In the genomic region with DNA sequence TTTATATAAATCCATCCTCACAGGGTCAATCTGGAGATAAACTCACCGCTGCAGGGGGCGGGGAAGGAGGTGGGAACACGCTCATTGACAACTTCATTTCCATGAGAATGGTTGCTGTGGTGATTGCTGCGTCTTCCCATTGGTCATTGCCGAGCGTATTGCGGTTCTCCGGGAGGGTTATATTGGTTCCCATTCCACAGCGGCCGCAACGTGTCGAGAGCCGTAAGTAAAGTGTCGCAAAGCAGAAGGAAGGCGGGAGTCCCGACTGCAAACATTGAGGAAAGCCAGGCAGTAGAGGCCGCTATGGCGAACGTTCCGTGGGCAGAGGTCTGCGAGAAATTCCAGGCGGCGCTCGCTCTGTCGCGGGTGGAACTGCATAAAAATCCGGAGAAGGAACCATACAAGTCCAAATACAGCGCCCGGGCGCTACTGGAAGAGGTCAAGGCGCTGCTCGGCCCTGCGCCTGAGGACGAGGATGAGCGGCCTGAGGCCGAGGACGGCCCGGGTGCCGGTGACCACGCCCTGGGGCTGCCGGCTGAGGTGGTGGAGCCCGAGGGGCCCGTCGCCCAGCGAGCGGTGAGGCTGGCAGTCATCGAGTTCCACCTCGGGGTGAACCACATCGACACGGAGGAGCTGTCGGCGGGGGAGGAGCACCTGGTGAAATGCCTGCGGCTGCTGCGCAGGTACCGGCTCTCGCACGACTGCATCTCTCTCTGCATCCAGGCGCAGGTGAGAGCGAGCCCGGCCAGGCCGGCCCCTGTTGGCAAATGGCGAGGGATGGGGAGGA, we compare ENCODE assay signal across 1 cellular context.
TF ChIP-seq lines count a peak whose summit lies in the region.

A gene with protein sequence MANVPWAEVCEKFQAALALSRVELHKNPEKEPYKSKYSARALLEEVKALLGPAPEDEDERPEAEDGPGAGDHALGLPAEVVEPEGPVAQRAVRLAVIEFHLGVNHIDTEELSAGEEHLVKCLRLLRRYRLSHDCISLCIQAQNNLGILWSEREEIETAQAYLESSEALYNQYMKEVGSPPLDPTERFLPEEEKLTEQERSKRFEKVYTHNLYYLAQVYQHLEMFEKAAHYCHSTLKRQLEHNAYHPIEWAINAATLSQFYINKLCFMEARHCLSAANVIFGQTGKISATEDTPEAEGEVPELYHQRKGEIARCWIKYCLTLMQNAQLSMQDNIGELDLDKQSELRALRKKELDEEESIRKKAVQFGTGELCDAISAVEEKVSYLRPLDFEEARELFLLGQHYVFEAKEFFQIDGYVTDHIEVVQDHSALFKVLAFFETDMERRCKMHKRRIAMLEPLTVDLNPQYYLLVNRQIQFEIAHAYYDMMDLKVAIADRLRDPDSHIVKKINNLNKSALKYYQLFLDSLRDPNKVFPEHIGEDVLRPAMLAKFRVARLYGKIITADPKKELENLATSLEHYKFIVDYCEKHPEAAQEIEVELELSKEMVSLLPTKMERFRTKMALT (plus strand): TSS at position 274 of the 787 bp plus-strand sequence. CDS start 30 bp downstream, at position 304.

TF ChIP-seq in HepG2, 621 proteins besides CTCF, POLR2A, EP300 and RAD21 (continued from another document and continues in another):
- no peak for TF ChIP-seq MAFK (conservative IDR thresholded peaks at IDR 0.05 in 1 of 2, IDR thresholded peaks at IDR 0.05 in 1 of 2; ENCODE audit: low read length in 2 of 2)
- TF ChIP-seq REXO4 (CRISPR knock-in tag; IDR thresholded peaks at IDR 0.05; ENCODE audit: borderline replicate concordance): no peak
- TF ChIP-seq HHEX (CRISPR knock-in tag; IDR thresholded peaks at IDR 0.05): no peak
- TF ChIP-seq, protein P1, sequence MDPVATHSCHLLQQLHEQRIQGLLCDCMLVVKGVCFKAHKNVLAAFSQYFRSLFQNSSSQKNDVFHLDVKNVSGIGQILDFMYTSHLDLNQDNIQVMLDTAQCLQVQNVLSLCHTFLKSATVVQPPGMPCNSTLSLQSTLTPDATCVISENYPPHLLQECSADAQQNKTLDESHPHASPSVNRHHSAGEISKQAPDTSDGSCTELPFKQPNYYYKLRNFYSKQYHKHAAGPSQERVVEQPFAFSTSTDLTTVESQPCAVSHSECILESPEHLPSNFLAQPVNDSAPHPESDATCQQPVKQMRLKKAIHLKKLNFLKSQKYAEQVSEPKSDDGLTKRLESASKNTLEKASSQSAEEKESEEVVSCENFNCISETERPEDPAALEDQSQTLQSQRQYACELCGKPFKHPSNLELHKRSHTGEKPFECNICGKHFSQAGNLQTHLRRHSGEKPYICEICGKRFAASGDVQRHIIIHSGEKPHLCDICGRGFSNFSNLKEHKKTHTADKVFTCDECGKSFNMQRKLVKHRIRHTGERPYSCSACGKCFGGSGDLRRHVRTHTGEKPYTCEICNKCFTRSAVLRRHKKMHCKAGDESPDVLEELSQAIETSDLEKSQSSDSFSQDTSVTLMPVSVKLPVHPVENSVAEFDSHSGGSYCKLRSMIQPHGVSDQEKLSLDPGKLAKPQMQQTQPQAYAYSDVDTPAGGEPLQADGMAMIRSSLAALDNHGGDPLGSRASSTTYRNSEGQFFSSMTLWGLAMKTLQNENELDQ (CRISPR knock-in tag; IDR thresholded peaks at IDR 0.05; ENCODE audit: borderline replicate concordance): 0 out of 2 replicates have a peak, but pooled peaks have one; percentile 16
- TF ChIP-seq, protein P2, sequence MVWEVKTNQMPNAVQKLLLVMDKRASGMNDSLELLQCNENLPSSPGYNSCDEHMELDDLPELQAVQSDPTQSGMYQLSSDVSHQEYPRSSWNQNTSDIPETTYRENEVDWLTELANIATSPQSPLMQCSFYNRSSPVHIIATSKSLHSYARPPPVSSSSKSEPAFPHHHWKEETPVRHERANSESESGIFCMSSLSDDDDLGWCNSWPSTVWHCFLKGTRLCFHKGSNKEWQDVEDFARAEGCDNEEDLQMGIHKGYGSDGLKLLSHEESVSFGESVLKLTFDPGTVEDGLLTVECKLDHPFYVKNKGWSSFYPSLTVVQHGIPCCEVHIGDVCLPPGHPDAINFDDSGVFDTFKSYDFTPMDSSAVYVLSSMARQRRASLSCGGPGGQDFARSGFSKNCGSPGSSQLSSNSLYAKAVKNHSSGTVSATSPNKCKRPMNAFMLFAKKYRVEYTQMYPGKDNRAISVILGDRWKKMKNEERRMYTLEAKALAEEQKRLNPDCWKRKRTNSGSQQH (CRISPR knock-in tag; IDR thresholded peaks at IDR 0.05; ENCODE audit: low read depth): no peak
- TF ChIP-seq RARA (CRISPR knock-in tag; IDR thresholded peaks at IDR 0.05): no peak
- TF ChIP-seq ZMYM3 (CRISPR knock-in tag; IDR thresholded peaks at IDR 0.05): peak; percentile 13; the same call in 1 of the 2 replicates
- TF ChIP-seq FIP1L1 (IDR thresholded peaks at IDR 0.05; ENCODE audit: borderline replicate concordance, insufficient read depth, low read depth, low read length): no peak
- no peak for TF ChIP-seq ZNF333 (CRISPR knock-in tag; IDR thresholded peaks at IDR 0.05; ENCODE audit: borderline replicate concordance)
- peak; percentile 63 for TF ChIP-seq SP4 (CRISPR knock-in tag; IDR thresholded peaks at IDR 0.05)
- TF ChIP-seq SSRP1 (CRISPR knock-in tag; IDR thresholded peaks at IDR 0.05): no peak
- TF ChIP-seq RFX3 (CRISPR knock-in tag; IDR thresholded peaks at IDR 0.05): peak; percentile 82
- TF ChIP-seq YEATS4 (CRISPR knock-in tag; IDR thresholded peaks at IDR 0.05; ENCODE audit: borderline replicate concordance): peak; percentile 87
- TF ChIP-seq MBNL3 (CRISPR knock-in tag; conservative IDR thresholded peaks at IDR 0.05): no peak
- no peak for TF ChIP-seq FOSL1 (CRISPR knock-in tag; IDR thresholded peaks at IDR 0.05; ENCODE audit: borderline replicate concordance)
- TF ChIP-seq HDAC6 (IDR thresholded peaks at IDR 0.05; ENCODE audit: low read depth, low read length): no peak
- peak; percentile 84 for TF ChIP-seq HIVEP1 (CRISPR knock-in tag; IDR thresholded peaks at IDR 0.05)
- TF ChIP-seq ZNF224 (CRISPR knock-in tag; IDR thresholded peaks at IDR 0.05): no peak; the same call in 1 of the 2 replicates
- TF ChIP-seq ZNF672 (CRISPR knock-in tag; IDR thresholded peaks at IDR 0.05): no peak
- TF ChIP-seq, protein P3, sequence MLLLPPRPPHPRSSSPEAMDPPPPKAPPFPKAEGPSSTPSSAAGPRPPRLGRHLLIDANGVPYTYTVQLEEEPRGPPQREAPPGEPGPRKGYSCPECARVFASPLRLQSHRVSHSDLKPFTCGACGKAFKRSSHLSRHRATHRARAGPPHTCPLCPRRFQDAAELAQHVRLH (CRISPR knock-in tag; IDR thresholded peaks at IDR 0.05; ENCODE audit: borderline replicate concordance, low read depth): peak; percentile 24; the same call in 1 of the 2 replicates
- TF ChIP-seq, protein P4, sequence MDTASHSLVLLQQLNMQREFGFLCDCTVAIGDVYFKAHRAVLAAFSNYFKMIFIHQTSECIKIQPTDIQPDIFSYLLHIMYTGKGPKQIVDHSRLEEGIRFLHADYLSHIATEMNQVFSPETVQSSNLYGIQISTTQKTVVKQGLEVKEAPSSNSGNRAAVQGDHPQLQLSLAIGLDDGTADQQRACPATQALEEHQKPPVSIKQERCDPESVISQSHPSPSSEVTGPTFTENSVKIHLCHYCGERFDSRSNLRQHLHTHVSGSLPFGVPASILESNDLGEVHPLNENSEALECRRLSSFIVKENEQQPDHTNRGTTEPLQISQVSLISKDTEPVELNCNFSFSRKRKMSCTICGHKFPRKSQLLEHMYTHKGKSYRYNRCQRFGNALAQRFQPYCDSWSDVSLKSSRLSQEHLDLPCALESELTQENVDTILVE (CRISPR knock-in tag; IDR thresholded peaks at IDR 0.05): peak; percentile 61; the same call in 1 of the 2 replicates
- TF ChIP-seq, protein P5, sequence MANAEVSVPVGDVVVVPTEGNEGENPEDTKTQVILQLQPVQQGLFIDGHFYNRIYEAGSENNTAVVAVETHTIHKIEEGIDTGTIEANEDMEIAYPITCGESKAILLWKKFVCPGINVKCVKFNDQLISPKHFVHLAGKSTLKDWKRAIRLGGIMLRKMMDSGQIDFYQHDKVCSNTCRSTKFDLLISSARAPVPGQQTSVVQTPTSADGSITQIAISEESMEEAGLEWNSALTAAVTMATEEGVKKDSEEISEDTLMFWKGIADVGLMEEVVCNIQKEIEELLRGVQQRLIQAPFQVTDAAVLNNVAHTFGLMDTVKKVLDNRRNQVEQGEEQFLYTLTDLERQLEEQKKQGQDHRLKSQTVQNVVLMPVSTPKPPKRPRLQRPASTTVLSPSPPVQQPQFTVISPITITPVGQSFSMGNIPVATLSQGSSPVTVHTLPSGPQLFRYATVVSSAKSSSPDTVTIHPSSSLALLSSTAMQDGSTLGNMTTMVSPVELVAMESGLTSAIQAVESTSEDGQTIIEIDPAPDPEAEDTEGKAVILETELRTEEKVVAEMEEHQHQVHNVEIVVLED (CRISPR knock-in tag; IDR thresholded peaks at IDR 0.05; ENCODE audit: borderline replicate concordance): peak; percentile 66; the same call in 1 of the 2 replicates
- TF ChIP-seq KDM6A (CRISPR knock-in tag; IDR thresholded peaks at IDR 0.05; ENCODE audit: low read depth): no peak
- TF ChIP-seq LCORL (IDR thresholded peaks at IDR 0.05): no peak
- TF ChIP-seq LCORL (CRISPR knock-in tag; IDR thresholded peaks at IDR 0.05): no peak
- no peak for TF ChIP-seq NFIC (IDR thresholded peaks at IDR 0.05; ENCODE audit: low read length)
- no peak for TF ChIP-seq ZFP62 (CRISPR knock-in tag; IDR thresholded peaks at IDR 0.05)
- TF ChIP-seq RFX1 (IDR thresholded peaks at IDR 0.05): peak; percentile 89
- TF ChIP-seq, protein P6, sequence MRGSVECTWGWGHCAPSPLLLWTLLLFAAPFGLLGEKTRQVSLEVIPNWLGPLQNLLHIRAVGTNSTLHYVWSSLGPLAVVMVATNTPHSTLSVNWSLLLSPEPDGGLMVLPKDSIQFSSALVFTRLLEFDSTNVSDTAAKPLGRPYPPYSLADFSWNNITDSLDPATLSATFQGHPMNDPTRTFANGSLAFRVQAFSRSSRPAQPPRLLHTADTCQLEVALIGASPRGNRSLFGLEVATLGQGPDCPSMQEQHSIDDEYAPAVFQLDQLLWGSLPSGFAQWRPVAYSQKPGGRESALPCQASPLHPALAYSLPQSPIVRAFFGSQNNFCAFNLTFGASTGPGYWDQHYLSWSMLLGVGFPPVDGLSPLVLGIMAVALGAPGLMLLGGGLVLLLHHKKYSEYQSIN (CRISPR knock-in tag; IDR thresholded peaks at IDR 0.05; ENCODE audit: borderline replicate concordance): no peak
- no peak; the same call in 1 of the 2 replicates for TF ChIP-seq ZNF292 (CRISPR knock-in tag; IDR thresholded peaks at IDR 0.05; ENCODE audit: borderline replicate concordance, low read depth)
- TF ChIP-seq, protein P7, sequence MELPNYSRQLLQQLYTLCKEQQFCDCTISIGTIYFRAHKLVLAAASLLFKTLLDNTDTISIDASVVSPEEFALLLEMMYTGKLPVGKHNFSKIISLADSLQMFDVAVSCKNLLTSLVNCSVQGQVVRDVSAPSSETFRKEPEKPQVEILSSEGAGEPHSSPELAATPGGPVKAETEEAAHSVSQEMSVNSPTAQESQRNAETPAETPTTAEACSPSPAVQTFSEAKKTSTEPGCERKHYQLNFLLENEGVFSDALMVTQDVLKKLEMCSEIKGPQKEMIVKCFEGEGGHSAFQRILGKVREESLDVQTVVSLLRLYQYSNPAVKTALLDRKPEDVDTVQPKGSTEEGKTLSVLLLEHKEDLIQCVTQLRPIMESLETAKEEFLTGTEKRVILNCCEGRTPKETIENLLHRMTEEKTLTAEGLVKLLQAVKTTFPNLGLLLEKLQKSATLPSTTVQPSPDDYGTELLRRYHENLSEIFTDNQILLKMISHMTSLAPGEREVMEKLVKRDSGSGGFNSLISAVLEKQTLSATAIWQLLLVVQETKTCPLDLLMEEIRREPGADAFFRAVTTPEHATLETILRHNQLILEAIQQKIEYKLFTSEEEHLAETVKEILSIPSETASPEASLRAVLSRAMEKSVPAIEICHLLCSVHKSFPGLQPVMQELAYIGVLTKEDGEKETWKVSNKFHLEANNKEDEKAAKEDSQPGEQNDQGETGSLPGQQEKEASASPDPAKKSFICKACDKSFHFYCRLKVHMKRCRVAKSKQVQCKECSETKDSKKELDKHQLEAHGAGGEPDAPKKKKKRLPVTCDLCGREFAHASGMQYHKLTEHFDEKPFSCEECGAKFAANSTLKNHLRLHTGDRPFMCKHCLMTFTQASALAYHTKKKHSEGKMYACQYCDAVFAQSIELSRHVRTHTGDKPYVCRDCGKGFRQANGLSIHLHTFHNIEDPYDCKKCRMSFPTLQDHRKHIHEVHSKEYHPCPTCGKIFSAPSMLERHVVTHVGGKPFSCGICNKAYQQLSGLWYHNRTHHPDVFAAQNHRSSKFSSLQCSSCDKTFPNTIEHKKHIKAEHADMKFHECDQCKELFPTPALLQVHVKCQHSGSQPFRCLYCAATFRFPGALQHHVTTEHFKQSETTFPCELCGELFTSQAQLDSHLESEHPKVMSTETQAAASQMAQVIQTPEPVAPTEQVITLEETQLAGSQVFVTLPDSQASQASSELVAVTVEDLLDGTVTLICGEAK (IDR thresholded peaks at IDR 0.05): no peak
- TF ChIP-seq, protein P7 (CRISPR knock-in tag; IDR thresholded peaks at IDR 0.05): peak; percentile 49
- TF ChIP-seq SIX4 (CRISPR knock-in tag; IDR thresholded peaks at IDR 0.05): 0 out of 2 replicates have a peak, but pooled peaks have one; percentile 12
- TF ChIP-seq HOXA7 (CRISPR knock-in tag; IDR thresholded peaks at IDR 0.05): no peak
